In the genomic region with DNA sequence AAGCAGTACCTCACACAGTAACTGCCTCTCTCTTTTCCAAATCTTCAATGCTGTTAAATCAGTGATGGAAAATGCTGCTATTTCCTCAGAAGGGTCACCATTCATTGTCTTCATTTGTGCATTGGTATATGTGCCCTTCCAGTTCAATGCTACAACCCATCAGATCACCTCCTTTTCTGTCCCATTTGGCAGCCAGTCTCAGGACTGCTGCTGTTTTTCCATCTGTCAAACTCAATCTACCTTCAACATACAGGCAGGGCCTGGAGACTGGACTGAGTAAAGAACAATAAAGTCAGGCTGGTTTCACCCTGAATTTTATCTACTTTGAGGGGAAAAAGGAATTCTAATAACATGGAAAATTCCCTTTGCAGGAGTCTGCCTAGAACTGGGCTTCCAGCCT, we compare ENCODE assay signal across 5 cellular contexts. TPM values are rescaled to one million over a fixed set of nuclear protein-coding genes. Genes with fewer than 3 reads are reported as not detected.
"Had no signal": no experiment of that assay in that cellular context is flagged by ENCODE, and none has a peak within 500 bp of the region (broad histone marks: within the 10 kb centered on the region; RNA-seq: fewer than 3 reads in every experiment).

No MANE protein-coding gene starts in this region.

- H3K27ac Mint-ChIP-seq: GM23338, H9 had no signal

- DNase-seq: H9, HCEC 1CT, IMR-90 had no signal

- H3K4me3 ChIP-seq: GM23338 had no signal

- H3K4me3 Mint-ChIP-seq: GM23338, H9 had no signal

- H3K9me3 Mint-ChIP-seq: GM23338, H9 had no signal

RNA-seq across cellular contexts. Expression of gene ZNF385B, which starts 17.9 kb away (rescaled TPM):
- total RNA-seq: HT-29, IMR-90 had no signal
